8 cellular contexts compared by ENCODE assay signal in genomic region chr10:5889624-5890518, GRCh38. TPM values are rescaled to one million over a fixed set of nuclear protein-coding genes. Genes with fewer than 3 reads are reported as not detected.
DNase-seq lines count a peak whose midpoint lies in the region; ATAC-seq and FAIRE-seq lines count a peak whose summit lies in the region.

ANKRD16 (minus strand) TSS chr10:5889893; CDS start chr10:5889354, 539 bp downstream.
FBH1 (plus strand) TSS chr10:5890243; CDS start chr10:5890346, 103 bp downstream.

- DNase-seq in NCI-H1694 treated with DMSO at 0.1 percent for 48 hours (lab: John Stamatoyannopoulos, UW) (peak; percentile 82), T-helper 17 cell (peak; percentile 97 to 98 (median 98)), anterior cingulate cortex (lab: John Stamatoyannopoulos, UW) (peak; percentile 75 to 99 (median 97)), right cardiac atrium (peak; percentile 99 to 100 (median 99)), pulmonary artery endothelial cell (ENCODE audit: low read depth, low spot score) (peak; percentile 95), urothelium cell line (ENCODE audit: low spot score) (peak; percentile 99)

- H3K27me3 Mint-ChIP-seq in T-helper 17 cell: no peaks in the 10 kb centered on the region

- intact Hi-C loops in right cardiac atrium (cut with DNase I): loop anchor here in 1 of 4 donors (5.0 kb wide), 1 partner anchor 78 kb away; the partner anchor contains the start of gene GDI2

- peak; percentile 80 for ATAC-seq in GM18499 (IDR thresholded peaks at IDR 0.05; ENCODE audit: insufficient read depth, unreplicated experiment)
- peak; percentile 83 for ATAC-seq in HG02938 (IDR thresholded peaks at IDR 0.05; ENCODE audit: unreplicated experiment)
- peak; percentile 90 for ATAC-seq in T-helper 17 cell
- ATAC-seq in right cardiac atrium: peak; percentile 97

- FAIRE-seq in urothelium cell line (lab: Jason Lieb, UNC): peak; percentile 37

- peaks cover 5% of the 10 kb centered on the region for H3K4me1 ChIP-seq in right cardiac atrium (ENCODE audit: control insufficient read depth, insufficient read depth, low read length)

- peak within 1 kb of the TSS; percentile 94 for H3K4me3 Mint-ChIP-seq in T-helper 17 cell

- no peaks in the 10 kb centered on the region for H3K9me3 ChIP-seq in T-helper 17 cell (ENCODE audit: control insufficient read depth, low read length, poor library complexity, severe bottlenecking)
- H3K9me3 ChIP-seq in right cardiac atrium (ENCODE audit: control insufficient read depth, low read length): no peaks in the 10 kb centered on the region

- peak within 1 kb of the TSS; percentile 83 for H3K27ac ChIP-seq in right cardiac atrium (ENCODE audit: low read length)

- peak within 1 kb of the TSS; percentile 95 for H3K4me3 ChIP-seq in right cardiac atrium (ENCODE audit: low read length)

- H3K4me1 Mint-ChIP-seq in T-helper 17 cell: peaks cover 46% of the 10 kb centered on the region

- H3K27me3 ChIP-seq in right cardiac atrium (ENCODE audit: control insufficient read depth, insufficient read depth): no peaks in the 10 kb centered on the region

- WGBS in right cardiac atrium: under 1% methylated on average over 120 of the region's 120 CpGs

- peaks cover 2% of the 10 kb centered on the region for H3K36me3 Mint-ChIP-seq in T-helper 17 cell (ENCODE audit: low read depth)

- H3K27ac Mint-ChIP-seq in T-helper 17 cell: peak within 1 kb of the TSS; percentile 92

RNA-seq across cellular contexts. Expression of gene ANKRD16, which starts in this region (rescaled TPM):
- total RNA-seq in T-helper 17 cell: 1 to 10 TPM; 3.2 to 4.0 TPM
- 1 to 10 TPM; 3.6 to 4.3 (median 4.0) TPM for total RNA-seq in right cardiac atrium
- 2.6 TPM for polyA plus RNA-seq in right cardiac atrium
- total RNA-seq in pulmonary artery endothelial cell: 5.9 and 7.1 TPM in 2 replicates

RNA-seq across cellular contexts. Expression of gene FBH1, which starts in this region (rescaled TPM):
- 10 to 100 TPM; 51.6 to 69.0 TPM for total RNA-seq in T-helper 17 cell
- 10 to 100 TPM; 75.6 to 82.1 (median 77.4) TPM for total RNA-seq in right cardiac atrium
- polyA plus RNA-seq in right cardiac atrium: 49.3 TPM
- total RNA-seq in pulmonary artery endothelial cell: 80.9 and 124 TPM in 2 replicates

Comparison
In these comparisons a context has a peak if more than half of its experiments do, and no peak if none do; other contexts are left out.
1. Peak in every context shown above with its lines: DNase-seq, ATAC-seq, H3K4me3 ChIP-seq and H3K27ac ChIP-seq.